Comparison of ENCODE assay signal across 8 cellular contexts in the genomic region with DNA sequence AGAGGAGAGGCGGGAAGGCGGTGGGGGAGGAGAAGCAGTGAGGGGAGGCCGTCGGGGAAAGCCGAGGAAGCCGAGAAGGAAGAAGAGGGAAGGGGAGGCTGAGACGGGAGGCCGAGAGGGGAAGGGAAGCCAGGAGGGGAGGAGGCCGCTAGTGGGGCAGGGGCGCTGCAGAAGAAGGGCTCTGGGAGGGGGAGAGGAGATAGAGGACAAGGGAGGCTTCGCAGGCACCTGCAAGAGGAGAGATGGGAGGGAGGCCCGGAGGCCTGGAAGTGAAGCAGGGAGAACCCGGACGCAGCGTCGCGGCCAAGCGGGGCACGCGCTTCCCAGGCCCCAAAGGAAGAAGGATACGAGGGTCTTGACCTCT. TPM values are rescaled to one million over a fixed set of nuclear protein-coding genes. Genes with fewer than 3 reads are reported as not detected.
DNase-seq lines count a peak whose midpoint lies in the region; ATAC-seq and TF ChIP-seq lines count a peak whose summit lies in the region.

No MANE protein-coding gene starts in this region.

- peak overlapping the region; percentile 75 for H3K27ac Mint-ChIP-seq in HFFc6

- no peaks in the 10 kb centered on the region for H3K9me3 ChIP-seq in prostate gland

- in situ Hi-C loops in G401 (cut with HindIII; ENCODE audit: low sequenced_read_pairs): no loop called here

- ATAC-seq in HG03469 (IDR thresholded peaks at IDR 0.05; ENCODE audit: unreplicated experiment): no peak

- 2% methylated on average over 21 of the region's 21 CpGs for WGBS in prostate gland

- H3K27me3 Mint-ChIP-seq in HFFc6 (ENCODE audit: insufficient read depth): no peaks in the 10 kb centered on the region; the same call in 1 of the 2 replicates

- no peaks in the 10 kb centered on the region for H3K27me3 ChIP-seq in prostate gland (replicated peaks; ENCODE audit: insufficient read depth)

- no peaks in the 10 kb centered on the region for H3K36me3 Mint-ChIP-seq in HFFc6 (ENCODE audit: low read depth)

- peak overlapping the region; percentile 89 for H3K27ac ChIP-seq in VCaP
- peak overlapping the region; percentile 95 to 96 for H3K27ac ChIP-seq in prostate gland

- no peaks in the 10 kb centered on the region for H3K9me3 Mint-ChIP-seq in HFFc6

- peak overlapping the region; percentile 87 for H3K4me3 Mint-ChIP-seq in HFFc6

- no peak for TF ChIP-seq POLR2A in prostate gland (IDR thresholded peaks at IDR 0.05)

- H3K36me3 ChIP-seq in prostate gland: no peaks in the 10 kb centered on the region

- TF ChIP-seq CTCF in HFFc6 (IDR thresholded peaks at IDR 0.05) (no peak), VCaP (conservative IDR thresholded peaks at IDR 0.05) (no peak), foreskin fibroblast (IDR thresholded peaks at IDR 0.05; ENCODE audit: low read depth, low read length) (no peak), prostate gland (IDR thresholded peaks at IDR 0.05) (no peak)

- H3K4me1 ChIP-seq in prostate gland (replicated peaks): no peaks in the 10 kb centered on the region

- intact Hi-C loops in prostate gland (cut with DNase I): no loop called here

- H3K4me3 ChIP-seq in foreskin fibroblast (ENCODE audit: low read depth in 1 of 2, low read length in 2 of 2) (peak overlapping the region; percentile 75 to 76), prostate gland (peak overlapping the region; percentile 70 to 77)

- H3K4me1 Mint-ChIP-seq in HFFc6 (ENCODE audit: low read depth): peaks cover 33% of the 10 kb centered on the region

- DNase-seq in G401 (ENCODE audit: low spot score): peak; percentile 36
- DNase-seq in HFFc6: no peak
- DNase-seq in foreskin fibroblast: peak in 1 of 2 donors; percentile 26
- DNase-seq in prostate gland (ENCODE audit: low spot score): no peak
- no peak for DNase-seq in Ammon's horn (ENCODE audit: low spot score)
- no peak for DNase-seq in germinal center (ENCODE audit: low spot score)

RNA-seq across cellular contexts. Expression of a gene that starts 2.3 kb away (rescaled TPM):
- total RNA-seq in G401 (2014; rRNA removed; shearing (Covaris generic)): 22.6 and 32.6 TPM in 2 replicates
- total RNA-seq in HFFc6 (2021; fragmentation: NEBNext Ultra II Directional; extraction: Animal tissue kit (Norgen Biotek cat#: 25700)): 1 to 10 TPM; 5.4 to 6.6 (median 6.1) TPM
- 10 to 100 TPM; 22.0 to 22.7 TPM for total RNA-seq in prostate gland

RNA-seq across cellular contexts. Expression of a gene that starts 41.6 kb away (rescaled TPM):
- total RNA-seq in G401 (2014; rRNA removed; shearing (Covaris generic)): 148 and 199 TPM in 2 replicates
- 100 to 1,000 TPM; 152 to 296 (median 277) TPM for total RNA-seq in HFFc6 (2021; fragmentation: NEBNext Ultra II Directional; extraction: Animal tissue kit (Norgen Biotek cat#: 25700))
- total RNA-seq in prostate gland: 10 to 100 TPM; 13.4 to 68.4 TPM
